1 cellular context compared by ENCODE assay signal in the genomic region with DNA sequence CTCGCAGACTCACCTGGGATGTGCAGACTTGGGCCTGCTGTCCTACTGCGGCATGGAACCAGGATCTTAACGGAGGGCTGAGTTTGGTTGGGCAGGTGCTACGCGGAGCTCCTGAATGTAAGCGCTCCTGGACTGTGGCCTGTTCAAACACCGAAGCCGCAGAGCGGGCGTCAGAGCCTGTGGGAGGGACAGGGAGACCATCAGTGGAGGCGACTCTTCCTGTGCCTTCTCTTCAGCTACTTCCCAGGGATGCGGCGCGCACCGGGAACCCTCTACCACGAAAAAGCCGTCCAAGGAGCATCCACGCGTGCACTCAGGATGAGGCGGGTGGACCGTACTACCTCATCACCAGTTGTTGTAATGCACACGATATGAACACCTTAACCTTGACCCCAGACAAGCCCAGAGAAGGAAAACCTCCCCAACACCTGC.
TF ChIP-seq lines count a peak whose summit lies in the region.

No MANE protein-coding gene starts in this region.

TF ChIP-seq in HepG2, 621 proteins besides CTCF, POLR2A, EP300 and RAD21 (continued from another document and continues in another):
- TF ChIP-seq, protein P1, sequence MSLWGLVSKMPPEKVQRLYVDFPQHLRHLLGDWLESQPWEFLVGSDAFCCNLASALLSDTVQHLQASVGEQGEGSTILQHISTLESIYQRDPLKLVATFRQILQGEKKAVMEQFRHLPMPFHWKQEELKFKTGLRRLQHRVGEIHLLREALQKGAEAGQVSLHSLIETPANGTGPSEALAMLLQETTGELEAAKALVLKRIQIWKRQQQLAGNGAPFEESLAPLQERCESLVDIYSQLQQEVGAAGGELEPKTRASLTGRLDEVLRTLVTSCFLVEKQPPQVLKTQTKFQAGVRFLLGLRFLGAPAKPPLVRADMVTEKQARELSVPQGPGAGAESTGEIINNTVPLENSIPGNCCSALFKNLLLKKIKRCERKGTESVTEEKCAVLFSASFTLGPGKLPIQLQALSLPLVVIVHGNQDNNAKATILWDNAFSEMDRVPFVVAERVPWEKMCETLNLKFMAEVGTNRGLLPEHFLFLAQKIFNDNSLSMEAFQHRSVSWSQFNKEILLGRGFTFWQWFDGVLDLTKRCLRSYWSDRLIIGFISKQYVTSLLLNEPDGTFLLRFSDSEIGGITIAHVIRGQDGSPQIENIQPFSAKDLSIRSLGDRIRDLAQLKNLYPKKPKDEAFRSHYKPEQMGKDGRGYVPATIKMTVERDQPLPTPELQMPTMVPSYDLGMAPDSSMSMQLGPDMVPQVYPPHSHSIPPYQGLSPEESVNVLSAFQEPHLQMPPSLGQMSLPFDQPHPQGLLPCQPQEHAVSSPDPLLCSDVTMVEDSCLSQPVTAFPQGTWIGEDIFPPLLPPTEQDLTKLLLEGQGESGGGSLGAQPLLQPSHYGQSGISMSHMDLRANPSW (CRISPR knock-in tag; IDR thresholded peaks at IDR 0.05; ENCODE audit: borderline replicate concordance): no peak
- TF ChIP-seq FOSL2 (CRISPR knock-in tag; IDR thresholded peaks at IDR 0.05) (peak; percentile 15; the same call in 1 of the 2 replicates), CENPT (CRISPR knock-in tag; IDR thresholded peaks at IDR 0.05; ENCODE audit: low read depth) (no peak), KDM5A (IDR thresholded peaks at IDR 0.05; ENCODE audit: borderline replicate concordance, low read length) (no peak), DMAP1 (CRISPR knock-in tag; IDR thresholded peaks at IDR 0.05) (no peak), ZNF510 (CRISPR knock-in tag; IDR thresholded peaks at IDR 0.05; ENCODE audit: low read depth) (no peak), ZNF337 (CRISPR knock-in tag; IDR thresholded peaks at IDR 0.05; ENCODE audit: borderline replicate concordance, low read depth) (no peak), ZNF282 (IDR thresholded peaks at IDR 0.05; ENCODE audit: partially characterized antibody) (no peak), MAFF (IDR thresholded peaks at IDR 0.05; ENCODE audit: low read depth, low read length) (no peak), ZNF431 (CRISPR knock-in tag; IDR thresholded peaks at IDR 0.05; ENCODE audit: borderline replicate concordance, low read depth) (0 out of 2 replicates have a peak, but pooled peaks have one; percentile 31), ISX (CRISPR knock-in tag; conservative IDR thresholded peaks at IDR 0.05) (no peak), ZSCAN22 (CRISPR knock-in tag; IDR thresholded peaks at IDR 0.05) (no peak), AKAP8 (CRISPR knock-in tag; IDR thresholded peaks at IDR 0.05) (no peak), RAD51 (IDR thresholded peaks at IDR 0.05; ENCODE audit: borderline replicate concordance) (no peak), TBX2 (CRISPR knock-in tag; IDR thresholded peaks at IDR 0.05; ENCODE audit: borderline replicate concordance) (no peak), IKZF1 (IDR thresholded peaks at IDR 0.05) (no peak), ZIK1 (CRISPR knock-in tag; IDR thresholded peaks at IDR 0.05; ENCODE audit: borderline replicate concordance, low read depth) (no peak), SMC3 (IDR thresholded peaks at IDR 0.05; ENCODE audit: low read length) (no peak), FLYWCH1 (CRISPR knock-in tag; IDR thresholded peaks at IDR 0.05) (no peak), ZNF75D (CRISPR knock-in tag; IDR thresholded peaks at IDR 0.05; ENCODE audit: borderline replicate concordance) (no peak), ZMYM4 (CRISPR knock-in tag; IDR thresholded peaks at IDR 0.05) (peak; percentile 29; the same call in 1 of the 2 replicates), FOXM1 (CRISPR knock-in tag; IDR thresholded peaks at IDR 0.05) (no peak), RBFOX2 (IDR thresholded peaks at IDR 0.05; ENCODE audit: low read depth, low read length) (0 out of 2 replicates have a peak, but pooled peaks have one; percentile 4), TEAD3 (CRISPR knock-in tag; optimal IDR thresholded peaks at IDR 0.05; ENCODE audit: borderline replicate concordance) (no peak), ZNF33B (CRISPR knock-in tag; IDR thresholded peaks at IDR 0.05) (no peak), GABPB1 (CRISPR knock-in tag; IDR thresholded peaks at IDR 0.05) (no peak), RFXANK (CRISPR knock-in tag; IDR thresholded peaks at IDR 0.05) (no peak), ZNF629 (CRISPR knock-in tag; conservative IDR thresholded peaks at IDR 0.05) (0 out of 2 replicates have a peak, but pooled peaks have one; percentile 6), ZNF251 (CRISPR knock-in tag; IDR thresholded peaks at IDR 0.05) (no peak), RORA (CRISPR knock-in tag; IDR thresholded peaks at IDR 0.05) (no peak), EHMT2 (IDR thresholded peaks at IDR 0.05; ENCODE audit: borderline replicate concordance, low read depth, low read length) (no peak), SOX5 (CRISPR knock-in tag; IDR thresholded peaks at IDR 0.05; ENCODE audit: borderline replicate concordance) (0 out of 2 replicates have a peak, but pooled peaks have one; percentile 15), GATAD2A (CRISPR knock-in tag; IDR thresholded peaks at IDR 0.05) (peak; percentile 30; the same call in 1 of the 2 replicates), TARDBP (CRISPR knock-in tag; IDR thresholded peaks at IDR 0.05) (no peak)
- TF ChIP-seq, protein P2, sequence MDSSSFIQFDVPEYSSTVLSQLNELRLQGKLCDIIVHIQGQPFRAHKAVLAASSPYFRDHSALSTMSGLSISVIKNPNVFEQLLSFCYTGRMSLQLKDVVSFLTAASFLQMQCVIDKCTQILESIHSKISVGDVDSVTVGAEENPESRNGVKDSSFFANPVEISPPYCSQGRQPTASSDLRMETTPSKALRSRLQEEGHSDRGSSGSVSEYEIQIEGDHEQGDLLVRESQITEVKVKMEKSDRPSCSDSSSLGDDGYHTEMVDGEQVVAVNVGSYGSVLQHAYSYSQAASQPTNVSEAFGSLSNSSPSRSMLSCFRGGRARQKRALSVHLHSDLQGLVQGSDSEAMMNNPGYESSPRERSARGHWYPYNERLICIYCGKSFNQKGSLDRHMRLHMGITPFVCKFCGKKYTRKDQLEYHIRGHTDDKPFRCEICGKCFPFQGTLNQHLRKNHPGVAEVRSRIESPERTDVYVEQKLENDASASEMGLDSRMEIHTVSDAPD (CRISPR knock-in tag; IDR thresholded peaks at IDR 0.05): no peak
- TF ChIP-seq, protein P3, sequence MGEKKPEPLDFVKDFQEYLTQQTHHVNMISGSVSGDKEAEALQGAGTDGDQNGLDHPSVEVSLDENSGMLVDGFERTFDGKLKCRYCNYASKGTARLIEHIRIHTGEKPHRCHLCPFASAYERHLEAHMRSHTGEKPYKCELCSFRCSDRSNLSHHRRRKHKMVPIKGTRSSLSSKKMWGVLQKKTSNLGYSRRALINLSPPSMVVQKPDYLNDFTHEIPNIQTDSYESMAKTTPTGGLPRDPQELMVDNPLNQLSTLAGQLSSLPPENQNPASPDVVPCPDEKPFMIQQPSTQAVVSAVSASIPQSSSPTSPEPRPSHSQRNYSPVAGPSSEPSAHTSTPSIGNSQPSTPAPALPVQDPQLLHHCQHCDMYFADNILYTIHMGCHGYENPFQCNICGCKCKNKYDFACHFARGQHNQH (CRISPR knock-in tag; IDR thresholded peaks at IDR 0.05): no peak
- TF ChIP-seq, protein P4, sequence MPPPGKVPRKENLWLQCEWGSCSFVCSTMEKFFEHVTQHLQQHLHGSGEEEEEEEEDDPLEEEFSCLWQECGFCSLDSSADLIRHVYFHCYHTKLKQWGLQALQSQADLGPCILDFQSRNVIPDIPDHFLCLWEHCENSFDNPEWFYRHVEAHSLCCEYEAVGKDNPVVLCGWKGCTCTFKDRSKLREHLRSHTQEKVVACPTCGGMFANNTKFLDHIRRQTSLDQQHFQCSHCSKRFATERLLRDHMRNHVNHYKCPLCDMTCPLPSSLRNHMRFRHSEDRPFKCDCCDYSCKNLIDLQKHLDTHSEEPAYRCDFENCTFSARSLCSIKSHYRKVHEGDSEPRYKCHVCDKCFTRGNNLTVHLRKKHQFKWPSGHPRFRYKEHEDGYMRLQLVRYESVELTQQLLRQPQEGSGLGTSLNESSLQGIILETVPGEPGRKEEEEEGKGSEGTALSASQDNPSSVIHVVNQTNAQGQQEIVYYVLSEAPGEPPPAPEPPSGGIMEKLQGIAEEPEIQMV (CRISPR knock-in tag; IDR thresholded peaks at IDR 0.05; ENCODE audit: low read depth): no peak
- TF ChIP-seq, protein P5, sequence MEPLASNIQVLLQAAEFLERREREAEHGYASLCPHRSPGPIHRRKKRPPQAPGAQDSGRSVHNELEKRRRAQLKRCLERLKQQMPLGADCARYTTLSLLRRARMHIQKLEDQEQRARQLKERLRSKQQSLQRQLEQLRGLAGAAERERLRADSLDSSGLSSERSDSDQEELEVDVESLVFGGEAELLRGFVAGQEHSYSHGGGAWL (CRISPR knock-in tag; IDR thresholded peaks at IDR 0.05): no peak; the same call in 1 of the 2 replicates
- TF ChIP-seq, protein P6, sequence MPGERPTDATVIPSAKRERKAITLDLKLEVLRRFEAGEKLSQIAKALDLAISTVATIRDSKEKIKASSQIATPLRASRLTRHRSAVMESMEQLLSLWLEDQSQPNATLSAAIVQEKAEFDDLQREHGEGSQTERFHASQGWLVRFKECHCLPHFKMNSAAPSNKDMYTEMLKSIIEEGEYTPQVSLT (CRISPR knock-in tag; IDR thresholded peaks at IDR 0.05; ENCODE audit: borderline replicate concordance, low read depth): no peak
- TF ChIP-seq, protein P7, sequence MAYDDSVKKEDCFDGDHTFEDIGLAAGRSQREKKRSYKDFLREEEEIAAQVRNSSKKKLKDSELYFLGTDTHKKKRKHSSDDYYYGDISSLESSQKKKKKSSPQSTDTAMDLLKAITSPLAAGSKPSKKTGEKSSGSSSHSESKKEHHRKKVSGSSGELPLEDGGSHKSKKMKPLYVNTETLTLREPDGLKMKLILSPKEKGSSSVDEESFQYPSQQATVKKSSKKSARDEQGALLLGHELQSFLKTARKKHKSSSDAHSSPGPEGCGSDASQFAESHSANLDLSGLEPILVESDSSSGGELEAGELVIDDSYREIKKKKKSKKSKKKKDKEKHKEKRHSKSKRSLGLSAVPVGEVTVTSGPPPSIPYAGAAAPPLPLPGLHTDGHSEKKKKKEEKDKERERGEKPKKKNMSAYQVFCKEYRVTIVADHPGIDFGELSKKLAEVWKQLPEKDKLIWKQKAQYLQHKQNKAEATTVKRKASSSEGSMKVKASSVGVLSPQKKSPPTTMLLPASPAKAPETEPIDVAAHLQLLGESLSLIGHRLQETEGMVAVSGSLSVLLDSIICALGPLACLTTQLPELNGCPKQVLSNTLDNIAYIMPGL (CRISPR knock-in tag; IDR thresholded peaks at IDR 0.05; ENCODE audit: borderline replicate concordance in 1 of 2, low read depth in 1 of 2): no peak
- TF ChIP-seq, protein P8, sequence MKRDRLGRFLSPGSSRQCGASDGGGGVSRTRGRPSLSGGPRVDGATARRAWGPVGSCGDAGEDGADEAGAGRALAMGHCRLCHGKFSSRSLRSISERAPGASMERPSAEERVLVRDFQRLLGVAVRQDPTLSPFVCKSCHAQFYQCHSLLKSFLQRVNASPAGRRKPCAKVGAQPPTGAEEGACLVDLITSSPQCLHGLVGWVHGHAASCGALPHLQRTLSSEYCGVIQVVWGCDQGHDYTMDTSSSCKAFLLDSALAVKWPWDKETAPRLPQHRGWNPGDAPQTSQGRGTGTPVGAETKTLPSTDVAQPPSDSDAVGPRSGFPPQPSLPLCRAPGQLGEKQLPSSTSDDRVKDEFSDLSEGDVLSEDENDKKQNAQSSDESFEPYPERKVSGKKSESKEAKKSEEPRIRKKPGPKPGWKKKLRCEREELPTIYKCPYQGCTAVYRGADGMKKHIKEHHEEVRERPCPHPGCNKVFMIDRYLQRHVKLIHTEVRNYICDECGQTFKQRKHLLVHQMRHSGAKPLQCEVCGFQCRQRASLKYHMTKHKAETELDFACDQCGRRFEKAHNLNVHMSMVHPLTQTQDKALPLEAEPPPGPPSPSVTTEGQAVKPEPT (CRISPR knock-in tag; IDR thresholded peaks at IDR 0.05; ENCODE audit: low read depth): no peak
- TF ChIP-seq, protein P9, sequence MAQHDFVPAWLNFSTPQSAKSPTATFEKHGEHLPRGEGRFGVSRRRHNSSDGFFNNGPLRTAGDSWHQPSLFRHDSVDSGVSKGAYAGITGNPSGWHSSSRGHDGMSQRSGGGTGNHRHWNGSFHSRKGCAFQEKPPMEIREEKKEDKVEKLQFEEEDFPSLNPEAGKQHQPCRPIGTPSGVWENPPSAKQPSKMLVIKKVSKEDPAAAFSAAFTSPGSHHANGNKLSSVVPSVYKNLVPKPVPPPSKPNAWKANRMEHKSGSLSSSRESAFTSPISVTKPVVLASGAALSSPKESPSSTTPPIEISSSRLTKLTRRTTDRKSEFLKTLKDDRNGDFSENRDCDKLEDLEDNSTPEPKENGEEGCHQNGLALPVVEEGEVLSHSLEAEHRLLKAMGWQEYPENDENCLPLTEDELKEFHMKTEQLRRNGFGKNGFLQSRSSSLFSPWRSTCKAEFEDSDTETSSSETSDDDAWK (CRISPR knock-in tag; IDR thresholded peaks at IDR 0.05): no peak
- TF ChIP-seq, protein P10, sequence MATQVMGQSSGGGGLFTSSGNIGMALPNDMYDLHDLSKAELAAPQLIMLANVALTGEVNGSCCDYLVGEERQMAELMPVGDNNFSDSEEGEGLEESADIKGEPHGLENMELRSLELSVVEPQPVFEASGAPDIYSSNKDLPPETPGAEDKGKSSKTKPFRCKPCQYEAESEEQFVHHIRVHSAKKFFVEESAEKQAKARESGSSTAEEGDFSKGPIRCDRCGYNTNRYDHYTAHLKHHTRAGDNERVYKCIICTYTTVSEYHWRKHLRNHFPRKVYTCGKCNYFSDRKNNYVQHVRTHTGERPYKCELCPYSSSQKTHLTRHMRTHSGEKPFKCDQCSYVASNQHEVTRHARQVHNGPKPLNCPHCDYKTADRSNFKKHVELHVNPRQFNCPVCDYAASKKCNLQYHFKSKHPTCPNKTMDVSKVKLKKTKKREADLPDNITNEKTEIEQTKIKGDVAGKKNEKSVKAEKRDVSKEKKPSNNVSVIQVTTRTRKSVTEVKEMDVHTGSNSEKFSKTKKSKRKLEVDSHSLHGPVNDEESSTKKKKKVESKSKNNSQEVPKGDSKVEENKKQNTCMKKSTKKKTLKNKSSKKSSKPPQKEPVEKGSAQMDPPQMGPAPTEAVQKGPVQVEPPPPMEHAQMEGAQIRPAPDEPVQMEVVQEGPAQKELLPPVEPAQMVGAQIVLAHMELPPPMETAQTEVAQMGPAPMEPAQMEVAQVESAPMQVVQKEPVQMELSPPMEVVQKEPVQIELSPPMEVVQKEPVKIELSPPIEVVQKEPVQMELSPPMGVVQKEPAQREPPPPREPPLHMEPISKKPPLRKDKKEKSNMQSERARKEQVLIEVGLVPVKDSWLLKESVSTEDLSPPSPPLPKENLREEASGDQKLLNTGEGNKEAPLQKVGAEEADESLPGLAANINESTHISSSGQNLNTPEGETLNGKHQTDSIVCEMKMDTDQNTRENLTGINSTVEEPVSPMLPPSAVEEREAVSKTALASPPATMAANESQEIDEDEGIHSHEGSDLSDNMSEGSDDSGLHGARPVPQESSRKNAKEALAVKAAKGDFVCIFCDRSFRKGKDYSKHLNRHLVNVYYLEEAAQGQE (IDR thresholded peaks at IDR 0.05; ENCODE audit: borderline replicate concordance in 1 of 2, low read depth in 1 of 2, low read length in 2 of 2): 0 out of 4 replicates have a peak, but pooled peaks of 1 of the 2 experiments have one; percentile 13
- TF ChIP-seq, protein P11, sequence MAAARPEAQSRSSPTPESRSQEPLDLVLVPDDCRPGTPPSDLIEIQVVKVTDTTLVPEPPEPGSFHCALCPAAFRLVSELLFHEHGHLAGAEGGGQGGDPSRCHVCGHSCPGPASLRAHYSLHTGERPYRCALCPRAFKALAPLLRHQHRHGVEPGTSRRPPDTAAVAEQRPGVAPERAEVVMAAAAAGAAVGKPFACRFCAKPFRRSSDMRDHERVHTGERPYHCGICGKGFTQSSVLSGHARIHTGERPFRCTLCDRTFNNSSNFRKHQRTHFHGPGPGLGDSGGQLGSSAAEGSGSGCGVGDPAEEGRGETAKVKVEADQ (CRISPR knock-in tag; IDR thresholded peaks at IDR 0.05; ENCODE audit: borderline replicate concordance): no peak
